Comparison of ENCODE assay signal across 18 cellular contexts in the genomic region with DNA sequence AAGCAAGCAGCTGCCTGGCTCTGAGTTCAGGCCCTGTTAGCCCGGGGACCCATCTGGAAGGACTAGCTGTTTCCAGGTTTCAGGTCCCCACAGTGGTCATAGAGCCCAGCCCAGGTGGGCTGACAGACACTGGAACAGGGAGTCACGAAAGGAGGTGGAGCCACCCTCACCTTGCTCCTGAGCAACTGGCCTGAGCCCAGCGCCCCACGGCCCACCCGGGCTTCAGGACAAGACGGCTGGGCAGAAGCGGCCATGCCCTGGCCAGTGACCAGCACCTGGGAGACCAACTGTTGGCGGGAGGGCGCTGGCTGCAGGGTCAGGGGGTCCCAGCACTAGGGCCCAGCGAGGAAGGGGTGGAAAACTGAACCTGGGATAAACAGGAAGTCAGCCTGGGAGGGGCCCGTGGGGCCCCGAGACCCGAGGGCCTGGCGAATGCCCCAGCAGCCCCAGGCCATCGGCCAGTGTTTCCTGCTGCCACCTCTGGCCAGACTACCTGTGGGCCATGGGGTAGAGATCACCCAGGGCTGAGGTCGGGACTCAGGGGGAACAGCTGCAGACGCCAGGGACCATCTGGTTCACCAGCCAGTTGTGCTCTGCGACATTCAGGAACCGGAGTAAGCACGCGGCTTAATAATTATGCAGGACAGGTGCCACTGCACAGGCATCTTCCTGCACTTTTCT.
DNase-seq lines count a peak whose midpoint lies in the region; ATAC-seq and TF ChIP-seq lines count a peak whose summit lies in the region.
"Had no signal": no experiment of that assay in that cellular context is flagged by ENCODE, and none has a peak within 500 bp of the region (broad histone marks: within the 10 kb centered on the region; RNA-seq: fewer than 3 reads in every experiment).

No MANE protein-coding gene starts in this region.

- H3K27me3 ChIP-seq in gastroesophageal sphincter (peaks cover 47% of the 10 kb centered on the region), neural progenitor cell (no peaks in the 10 kb centered on the region)

- H3K27ac Mint-ChIP-seq in activated CD4-positive, alpha-beta T cell treated with anti-CD3 and anti-CD28 coated beads, Interleukin-2, amount 10 ng/mL, durations not matched to agents 24 days and 14 days = no peak overlapping the region
- H3K27ac Mint-ChIP-seq in neural progenitor cell (peak overlapping the region; percentile 29), CD14-positive monocyte (peak overlapping the region in 1 of 7 donors; percentile 41)
- H3K27ac Mint-ChIP-seq: CD8-positive, alpha-beta T cell; GM23338; HFFc6 had no signal

- no peak overlapping the region for H3K4me2 ChIP-seq in neural progenitor cell
- H3K4me2 ChIP-seq: GM23338 had no signal

- H3K79me2 ChIP-seq in neural progenitor cell (ENCODE audit: low read depth) = no peaks in the 10 kb centered on the region

- TF ChIP-seq EP300 in gastroesophageal sphincter (IDR thresholded peaks at IDR 0.05) = no peak

- TF ChIP-seq CTCF in gastroesophageal sphincter (IDR thresholded peaks at IDR 0.05) (no peak), neural progenitor cell (IDR thresholded peaks at IDR 0.05) (no peak), CD14-positive monocyte (IDR thresholded peaks at IDR 0.05) (no peak)

- no peaks in the 10 kb centered on the region for H3K36me3 Mint-ChIP-seq in activated CD4-positive, alpha-beta T cell treated with anti-CD3 and anti-CD28 coated beads, Interleukin-2, amount 10 ng/mL, durations not matched to agents 24 days and 14 days (ENCODE audit: low read depth)
- H3K36me3 Mint-ChIP-seq in neural progenitor cell (no peaks in the 10 kb centered on the region), CD14-positive monocyte (no peaks in the 10 kb centered on the region)
- H3K36me3 Mint-ChIP-seq: CD8-positive, alpha-beta T cell had no signal

- no peaks in the 10 kb centered on the region for H3K9me3 Mint-ChIP-seq in activated CD4-positive, alpha-beta T cell treated with anti-CD3 and anti-CD28 coated beads, Interleukin-2, amount 10 ng/mL, durations not matched to agents 24 days and 14 days
- H3K9me3 Mint-ChIP-seq in neural progenitor cell (no peaks in the 10 kb centered on the region), CD14-positive monocyte (peaks cover 0 to 7% (median 0%) of the 10 kb centered on the region in 7 donors)
- H3K9me3 Mint-ChIP-seq: CD8-positive, alpha-beta T cell had no signal

- no peaks in the 10 kb centered on the region for H3K36me3 ChIP-seq in gastroesophageal sphincter
- H3K36me3 ChIP-seq in neural progenitor cell = no peaks in the 10 kb centered on the region

- H3K4me3 ChIP-seq in gastroesophageal sphincter (no peak overlapping the region), neural progenitor cell (no peak overlapping the region)
- H3K4me3 ChIP-seq: GM23338 had no signal

- no peak overlapping the region for H3K27ac ChIP-seq in gastroesophageal sphincter
- no peak overlapping the region for H3K27ac ChIP-seq in neural progenitor cell

- no peaks in the 10 kb centered on the region for H3K27me3 Mint-ChIP-seq in activated CD4-positive, alpha-beta T cell treated with anti-CD3 and anti-CD28 coated beads, Interleukin-2, amount 10 ng/mL, durations not matched to agents 24 days and 14 days
- H3K27me3 Mint-ChIP-seq in neural progenitor cell (ENCODE audit: insufficient read depth, low read depth) = peaks cover 7% of the 10 kb centered on the region
- peaks cover 4 to 7% (median 5%) of the 10 kb centered on the region in 3 donors for H3K27me3 Mint-ChIP-seq in CD14-positive monocyte (ENCODE audit: low read depth in 3 of 3)

- peak; percentile 27 for DNase-seq in activated CD4-positive, alpha-beta T cell treated with anti-CD3 and anti-CD28 coated beads, Interleukin-2, amount 10 ng/mL, durations not matched to agents 24 days and 14 days
- DNase-seq in activated CD4-positive, alpha-beta T cell treated with anti-CD3 and anti-CD28 coated beads, Interleukin-2, amount 50 U/mL, for 48 hours = no peak
- DNase-seq in neural progenitor cell (ENCODE audit: low spot score) (no peak), H4 (ENCODE audit: low spot score) (no peak), CD14-positive monocyte (ENCODE audit: low spot score) (no peak), NCI-H69 (lab: John Stamatoyannopoulos, UW) (no peak)
- DNase-seq: 8988T; C1 segment of cervical spinal cord; CD8-positive, alpha-beta T cell; COR-L47; DMS153; DMS79 treated with DMSO at 0.1 percent for 48 hours; EL; HCEC 1CT; HFFc6; IMR-90 had no signal

- no peaks in the 10 kb centered on the region for H4K20me1 ChIP-seq in neural progenitor cell (ENCODE audit: low read depth)

- no peak overlapping the region for H3K9ac ChIP-seq in neural progenitor cell

- no peaks in the 10 kb centered on the region for H3F3A ChIP-seq in neural progenitor cell (ENCODE audit: low read depth)

- TF ChIP-seq POLR2A in gastroesophageal sphincter (IDR thresholded peaks at IDR 0.05) = no peak

- no peaks in the 10 kb centered on the region for H3K4me1 Mint-ChIP-seq in activated CD4-positive, alpha-beta T cell treated with anti-CD3 and anti-CD28 coated beads, Interleukin-2, amount 10 ng/mL, durations not matched to agents 24 days and 14 days
- H3K4me1 Mint-ChIP-seq in neural progenitor cell (peaks cover 14% of the 10 kb centered on the region), CD14-positive monocyte (no peaks in the 10 kb centered on the region)
- H3K4me1 Mint-ChIP-seq: GM23338 had no signal

- intact Hi-C loops in activated CD4-positive, alpha-beta T cell treated with anti-CD3 and anti-CD28 coated beads, Interleukin-2, amount 10 ng/mL, durations not matched to agents 24 days and 14 days (cut with micrococcal nuclease) = no loop called here
- intact Hi-C loops in CD14-positive monocyte (cut with micrococcal nuclease) = no loop called here

- H3K9me3 ChIP-seq in gastroesophageal sphincter (no peaks in the 10 kb centered on the region), neural progenitor cell (ENCODE audit: low read depth) (no peaks in the 10 kb centered on the region)

- no peak overlapping the region for H3K4me3 Mint-ChIP-seq in activated CD4-positive, alpha-beta T cell treated with anti-CD3 and anti-CD28 coated beads, Interleukin-2, amount 10 ng/mL, durations not matched to agents 24 days and 14 days
- H3K4me3 Mint-ChIP-seq in neural progenitor cell = no peak overlapping the region
- no peak overlapping the region for H3K4me3 Mint-ChIP-seq in CD14-positive monocyte
- H3K4me3 Mint-ChIP-seq: CD8-positive, alpha-beta T cell; GM23338; HFFc6 had no signal

- no CpG with 5 or more reads among the region's 21 CpGs for WGBS in gastroesophageal sphincter (ENCODE audit: low coverage in 1 of 2), 2 donors

- H2AFZ ChIP-seq in neural progenitor cell (replicated peaks) = no peak overlapping the region
- H2AFZ ChIP-seq: GM23338 had no signal

- H3K4me1 ChIP-seq in gastroesophageal sphincter = no peaks in the 10 kb centered on the region
- no peaks in the 10 kb centered on the region for H3K4me1 ChIP-seq in neural progenitor cell

- peak; percentile 32 for ATAC-seq in gastroesophageal sphincter
- ATAC-seq: CD8-positive, alpha-beta T cell; GM23338 had no signal
